22 cellular contexts compared by ENCODE assay signal in genomic region chr7:40230086-40230485, GRCh38.
"Had no signal": no experiment of that assay in that cellular context is flagged by ENCODE, and none has a peak within 500 bp of the region (broad histone marks: within the 10 kb centered on the region; RNA-seq: fewer than 3 reads in every experiment).

No MANE protein-coding gene starts in this region.

- H3K27me3 Mint-ChIP-seq: activated CD4-positive, alpha-beta T cell treated with anti-CD3 and anti-CD28 coated beads, Interleukin-2, amount 10 ng/mL, durations not matched to agents 7 days and 5 days; activated T-cell treated with anti-CD3 and anti-CD28 coated beads, Interleukin-2, amount 50 U/mL, for 24 hours; natural killer cell treated with Interleukin-12 subunit alpha and Interleukin-12 subunit beta and Interleukin-15 and Interleukin-18, amount 100 ng/mL, for 72 hours; progenitor cell of endocrine pancreas; stimulated activated naive CD8-positive, alpha-beta T cell treated with anti-CD3 and anti-CD28 coated beads, Interleukin-15, Interleukin-2, amounts not matched to agents 100 ng/mL and 50 ng/mL, for 24 hours; type B pancreatic cell had no signal

- H3K36me3 Mint-ChIP-seq: mesothelial cell of epicardium; natural killer cell treated with Interleukin-12 subunit alpha and Interleukin-12 subunit beta and Interleukin-15 and Interleukin-18, amount 100 ng/mL, for 72 hours; type B pancreatic cell had no signal

- H3K4me3 ChIP-seq: breast epithelium, esophagus muscularis mucosa, hepatocyte, lower lobe of right lung, right atrium auricular region had no signal

- H3K4me2 ChIP-seq: hepatocyte had no signal

- H3K9me3 Mint-ChIP-seq: activated CD4-positive, alpha-beta T cell treated with anti-CD3 and anti-CD28 coated beads, Interleukin-2, amount 10 ng/mL, durations not matched to agents 7 days and 5 days; activated T-cell treated with anti-CD3 and anti-CD28 coated beads, Interleukin-2, amount 50 U/mL, for 24 hours; activated T-helper 2 cell treated with anti-CD3 and anti-CD28 coated beads, Interferon-gamma antibody, Interleukin-2, Interleukin-4, amounts not matched to agents 10 μg/mL and 5 μg/mL and 100 μg/mL, durations not matched to agents 14 hours and 24 hours and 36 hours; mesothelial cell of epicardium; natural killer cell treated with Interleukin-12 subunit alpha and Interleukin-12 subunit beta and Interleukin-15 and Interleukin-18, amount 100 ng/mL, for 72 hours; stimulated activated naive CD8-positive, alpha-beta T cell treated with anti-CD3 and anti-CD28 coated beads, Interleukin-15, Interleukin-2, amounts not matched to agents 100 ng/mL and 50 ng/mL, for 24 hours; type B pancreatic cell had no signal

- H3K4me3 Mint-ChIP-seq: activated CD4-positive, alpha-beta T cell treated with anti-CD3 and anti-CD28 coated beads, Interleukin-2, amount 10 ng/mL, durations not matched to agents 7 days and 5 days; activated CD8-positive, alpha-beta T cell treated with anti-CD3 and anti-CD28 coated beads, Interleukin-2, amount 10 ng/mL, durations not matched to agents 7 days and 5 days; activated T-cell treated with anti-CD3 and anti-CD28 coated beads, Interleukin-2, amount 50 U/mL, for 24 hours; mesothelial cell of epicardium; natural killer cell treated with Interleukin-12 subunit alpha and Interleukin-12 subunit beta and Interleukin-15 and Interleukin-18, amount 100 ng/mL, for 72 hours; stimulated activated naive CD8-positive, alpha-beta T cell treated with anti-CD3 and anti-CD28 coated beads, Interleukin-15, Interleukin-2, amounts not matched to agents 100 ng/mL and 50 ng/mL, for 24 hours; type B pancreatic cell had no signal

- H3K27me3 ChIP-seq: breast epithelium, esophagus muscularis mucosa, hepatocyte, right atrium auricular region had no signal

- DNase-seq: activated CD4-positive, alpha-beta T cell treated with anti-CD3 and anti-CD28 coated beads, Interleukin-2, amount 10 ng/mL, durations not matched to agents 7 days and 5 days; activated CD8-positive, alpha-beta T cell treated with anti-CD3 and anti-CD28 coated beads, Interleukin-2, amount 10 ng/mL, durations not matched to agents 7 days and 5 days; activated naive CD4-positive, alpha-beta T cell treated with Interleukin-2 at 50 U/mL for 16 hours; activated T-cell treated with anti-CD3 and anti-CD28 coated beads, Interleukin-2, amount 50 U/mL, for 24 hours; aorta; dermis blood vessel endothelial cell; effector memory CD4-positive, alpha-beta T cell; foreskin fibroblast; lower lobe of right lung; nucleus accumbens; T1000 had no signal

- ATAC-seq: activated CD4-positive, CD25-positive, alpha-beta regulatory T cell treated with anti-CD3 and anti-CD28 coated beads, Interleukin-2, amount 50 U/mL, for 24 hours; activated CD8-positive, alpha-beta T cell treated with anti-CD3 and anti-CD28 coated beads, Interleukin-2, amount 10 ng/mL, durations not matched to agents 7 days and 5 days; lower lobe of right lung; natural killer cell treated with Interleukin-12 subunit alpha and Interleukin-12 subunit beta and Interleukin-15 and Interleukin-18, amount 100 ng/mL, for 72 hours had no signal

- H3K27ac ChIP-seq: breast epithelium, esophagus muscularis mucosa, hepatocyte, lower lobe of right lung, right atrium auricular region had no signal

- H3K4me1 ChIP-seq: breast epithelium, lower lobe of right lung, right atrium auricular region had no signal

- H3K9me3 ChIP-seq: breast epithelium, esophagus muscularis mucosa, lower lobe of right lung, right atrium auricular region had no signal

- H2AFZ ChIP-seq: hepatocyte had no signal

- H3K36me3 ChIP-seq: breast epithelium, esophagus muscularis mucosa, lower lobe of right lung, right atrium auricular region had no signal

- H3K27ac Mint-ChIP-seq: activated CD4-positive, alpha-beta T cell treated with anti-CD3 and anti-CD28 coated beads, Interleukin-2, amount 10 ng/mL, durations not matched to agents 7 days and 5 days; activated CD8-positive, alpha-beta T cell treated with anti-CD3 and anti-CD28 coated beads, Interleukin-2, amount 10 ng/mL, durations not matched to agents 7 days and 5 days; activated T-cell treated with anti-CD3 and anti-CD28 coated beads, Interleukin-2, amount 50 U/mL, for 24 hours; activated T-helper 2 cell treated with anti-CD3 and anti-CD28 coated beads, Interferon-gamma antibody, Interleukin-2, Interleukin-4, amounts not matched to agents 10 μg/mL and 5 μg/mL and 100 μg/mL, durations not matched to agents 14 hours and 24 hours and 36 hours; mesothelial cell of epicardium; natural killer cell treated with Interleukin-12 subunit alpha and Interleukin-12 subunit beta and Interleukin-15 and Interleukin-18, amount 100 ng/mL, for 72 hours; progenitor cell of endocrine pancreas; stimulated activated naive CD8-positive, alpha-beta T cell treated with anti-CD3 and anti-CD28 coated beads, Interleukin-15, Interleukin-2, amounts not matched to agents 100 ng/mL and 50 ng/mL, for 24 hours; type B pancreatic cell had no signal
